In genomic region chr7:121156825-121157224, GRCh38 we compare ENCODE assay signal across 11 cellular contexts.
"Had no signal": no experiment of that assay in that cellular context is flagged by ENCODE, and none has a peak within 500 bp of the region (broad histone marks: within the 10 kb centered on the region; RNA-seq: fewer than 3 reads in every experiment).

No MANE protein-coding gene starts in this region.

- H3K4me1 ChIP-seq: HAP-1 had no signal

- ATAC-seq: GM23338, HCT116 had no signal

- H2AFZ ChIP-seq: GM23248, GM23338 had no signal

- H3K9ac ChIP-seq: GM23248 had no signal

- H3K27ac ChIP-seq: GM23248 had no signal

- H3K9me3 ChIP-seq: HAP-1 had no signal

- H3K4me2 ChIP-seq: GM23338 had no signal

- H3K4me3 ChIP-seq: GM23248, GM23338, HAP-1 had no signal

- FAIRE-seq: H1, H54 had no signal

- H3K36me3 ChIP-seq: HAP-1 had no signal

- DNase-seq: GM23248, GOT3, H7, H9, HCEC 1CT, HFFc6 had no signal
